ENCODE assay signal across 8 cellular contexts in genomic region chr5:36870399-36871040, GRCh38. TPM values are rescaled to one million over a fixed set of nuclear protein-coding genes. Genes with fewer than 3 reads are reported as not detected.
DNase-seq lines count a peak whose midpoint lies in the region; ATAC-seq and TF ChIP-seq lines count a peak whose summit lies in the region.

No MANE protein-coding gene starts in this region.

- H3K27me3 ChIP-seq in right atrium auricular region = no peaks in the 10 kb centered on the region
- H3K27me3 ChIP-seq in spleen (replicated peaks in 1 of 7) = no peaks in the 10 kb centered on the region

- H3K4me3 ChIP-seq in right atrium auricular region (no peak overlapping the region), spleen (no peak overlapping the region)

- H3K27ac Mint-ChIP-seq in activated naive CD8-positive, alpha-beta T cell treated with anti-CD3 and anti-CD28 coated beads, Interleukin-2, amount 50 U/mL, for 24 hours = no peak overlapping the region

- TF ChIP-seq CTCF in right atrium auricular region (IDR thresholded peaks at IDR 0.05) = peak; percentile 49 to 74
- peak in 10 of 11 experiments; percentile 42 to 78 (median 70) for TF ChIP-seq CTCF in spleen (IDR thresholded peaks at IDR 0.05 in 8 of 11, conservative IDR thresholded peaks at IDR 0.05 in 3 of 11)

- H3K36me3 ChIP-seq in right atrium auricular region (peaks cover 5% of the 10 kb centered on the region), spleen (peaks cover 0 to 6% (median 1%) of the 10 kb centered on the region in 6 donors)

- DNase-seq in Daoy (ENCODE audit: low read depth) (peak; percentile 33), NCI-H460 (ENCODE audit: extremely low read depth, low read depth) (peak; percentile 76), right atrium auricular region (ENCODE audit: low spot score) (no peak), spleen (no peak), nucleus accumbens (lab: John Stamatoyannopoulos, UW) (no peak)
- DNase-seq in activated naive CD8-positive, alpha-beta T cell treated with anti-CD3 and anti-CD28 coated beads, Interleukin-2, amount 50 U/mL, for 24 hours = no peak

- WGBS in spleen, 5 donors = 54 to 63% (median 62%) methylated on average over 2 of the region's 2 CpGs

- H3K36me3 Mint-ChIP-seq in activated naive CD8-positive, alpha-beta T cell treated with anti-CD3 and anti-CD28 coated beads, Interleukin-2, amount 50 U/mL, for 24 hours (ENCODE audit: low read depth) = peaks cover 15% of the 10 kb centered on the region

- H3K4me1 Mint-ChIP-seq in activated naive CD8-positive, alpha-beta T cell treated with anti-CD3 and anti-CD28 coated beads, Interleukin-2, amount 50 U/mL, for 24 hours = peaks cover 38% of the 10 kb centered on the region

- H3K9me3 ChIP-seq in right atrium auricular region (no peaks in the 10 kb centered on the region), spleen (no peaks in the 10 kb centered on the region)

- H3K4me1 ChIP-seq in right atrium auricular region = peaks cover 0 to 25% of the 10 kb centered on the region in 2 donors
- H3K4me1 ChIP-seq in spleen = peaks cover 25 to 60% (median 50%) of the 10 kb centered on the region in 6 donors

- H3K9me3 Mint-ChIP-seq in activated naive CD8-positive, alpha-beta T cell treated with anti-CD3 and anti-CD28 coated beads, Interleukin-2, amount 50 U/mL, for 24 hours = peaks cover 4% of the 10 kb centered on the region

- peak; percentile 77 for ATAC-seq in GM21390 (IDR thresholded peaks at IDR 0.05; ENCODE audit: unreplicated experiment)
- peak; percentile 73 for ATAC-seq in HG03521 (IDR thresholded peaks at IDR 0.05; ENCODE audit: unreplicated experiment)
- peak; percentile 87 for ATAC-seq in activated naive CD8-positive, alpha-beta T cell treated with anti-CD3 and anti-CD28 coated beads, Interleukin-2, amount 50 U/mL, for 24 hours

- no peak for TF ChIP-seq POLR2A in spleen (IDR thresholded peaks at IDR 0.05)

- no peaks in the 10 kb centered on the region for H3K27me3 Mint-ChIP-seq in activated naive CD8-positive, alpha-beta T cell treated with anti-CD3 and anti-CD28 coated beads, Interleukin-2, amount 50 U/mL, for 24 hours

- no peak overlapping the region for H3K4me3 Mint-ChIP-seq in activated naive CD8-positive, alpha-beta T cell treated with anti-CD3 and anti-CD28 coated beads, Interleukin-2, amount 50 U/mL, for 24 hours

- intact Hi-C loops in spleen (cut with DNase I; ENCODE audit: low total_unique reads) = loop anchor here (5.0 kb wide), 1 partner anchor 143 kb away; no protein-coding TSS in a partner anchor

- H3K27ac ChIP-seq in right atrium auricular region (no peak overlapping the region), spleen (no peak overlapping the region)

RNA-seq across cellular contexts. Expression of gene NIPBL, which starts 6.0 kb away (rescaled TPM):
- total RNA-seq in Daoy (2014; rRNA removed; shearing (Covaris generic)) = 11.1 and 17.9 TPM in 2 replicates
- total RNA-seq in NCI-H460 (2014; rRNA removed; shearing (Covaris generic)) = 15.7 and 17.1 TPM in 2 replicates
- polyA plus RNA-seq in NCI-H460 (2014; cell fraction: nucleus; rRNA removed) = 6.0 and 8.1 TPM in 2 replicates
- 10 to 100 TPM; 32.3 to 43.1 TPM for total RNA-seq in right atrium auricular region
- 100 to 1,000 TPM in 1 of 7 donors, 10 to 100 TPM in 6; 70.2 to 103 (median 86.4) TPM for total RNA-seq in spleen
- polyA plus RNA-seq in spleen = 10 to 100 TPM; 16.8 to 17.5 (median 17.0) TPM

Comparison
In these comparisons a context has a peak if more than half of its experiments do, and no peak if none do; other contexts are left out.
1. DNase-seq: peak in Daoy (single experiment) and NCI-H460 (single experiment); none in activated naive CD8-positive, alpha-beta T cell treated with anti-CD3 and anti-CD28 coated beads, Interleukin-2, amount 50 U/mL, for 24 hours (single experiment), right atrium auricular region (single experiment), spleen (single experiment) and nucleus accumbens (0 of 56).
2. Peak in every context shown above with its lines, with median percentiles within 50 percentile points of each other: ATAC-seq.